In the genomic region with DNA sequence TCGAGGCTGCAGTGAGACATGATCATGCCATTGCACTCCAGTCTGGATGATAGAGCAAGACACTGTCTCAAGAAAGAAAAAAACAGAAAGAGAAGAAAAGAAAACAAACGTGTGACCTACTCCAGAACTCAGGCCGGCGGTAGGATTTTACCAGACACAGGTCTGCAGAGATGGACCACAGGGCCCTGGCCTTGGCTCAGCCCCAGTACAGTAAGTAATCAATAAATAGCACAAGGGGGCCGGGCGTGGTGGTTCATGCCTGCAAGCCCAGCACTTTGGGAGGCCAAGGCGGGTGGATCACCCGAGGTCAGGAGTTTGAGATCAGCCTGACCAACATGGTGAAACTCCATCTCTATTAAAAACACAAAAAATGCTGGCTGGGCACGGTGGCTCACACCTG, we compare ENCODE assay signal across 32 cellular contexts.
"Had no signal": no experiment of that assay in that cellular context is flagged by ENCODE, and none has a peak within 500 bp of the region (broad histone marks: within the 10 kb centered on the region; RNA-seq: fewer than 3 reads in every experiment).

No MANE protein-coding gene starts in this region.

- H3K4me3 ChIP-seq: adrenal gland, body of pancreas, esophagus muscularis mucosa, gastrocnemius medialis, heart right ventricle had no signal

- ATAC-seq: activated CD4-positive, CD25-positive, alpha-beta regulatory T cell treated with anti-CD3 and anti-CD28 coated beads, Interleukin-2, amount 50 U/mL, for 24 hours; activated CD8-positive, alpha-beta T cell treated with anti-CD3 and anti-CD28 coated beads for 36 hours; activated naive CD8-positive, alpha-beta T cell treated with anti-CD3 and anti-CD28 coated beads, Interleukin-2, amount 50 U/mL, for 24 hours; activated T-cell treated with anti-CD3 and anti-CD28 coated beads, Interleukin-2, amount 50 U/mL, for 4 hours; activated T-helper 17 cell treated with anti-CD3 and anti-CD28 coated beads, Interleukin-2, amount 50 U/mL, for 72 hours; body of pancreas; effector memory CD8-positive, alpha-beta T cell; foreskin keratinocyte; gastrocnemius medialis; heart right ventricle had no signal

- H3K27ac Mint-ChIP-seq: activated B cell treated with CpG ODN at 0.5 μM for 24 hours; activated CD8-positive, alpha-beta T cell treated with anti-CD3 and anti-CD28 coated beads for 36 hours; activated naive CD4-positive, alpha-beta T cell treated with anti-CD3 and anti-CD28 coated beads, Interleukin-2, amount 50 U/mL, for 24 hours; activated naive CD8-positive, alpha-beta T cell treated with anti-CD3 and anti-CD28 coated beads for 36 hours; activated naive CD8-positive, alpha-beta T cell treated with anti-CD3 and anti-CD28 coated beads, Interleukin-2, amount 50 U/mL, for 24 hours; activated T-helper 17 cell treated with anti-CD3 and anti-CD28 coated beads, Interleukin-2, amount 50 U/mL, for 72 hours; effector memory CD8-positive, alpha-beta T cell had no signal

- H3K27ac ChIP-seq: adrenal gland, esophagus muscularis mucosa, foreskin keratinocyte, gastrocnemius medialis, VCaP had no signal

- FAIRE-seq: colon, TTC549 had no signal

- H3K27me3 ChIP-seq: adrenal gland, body of pancreas, esophagus muscularis mucosa, foreskin keratinocyte, gastrocnemius medialis had no signal

- H3K4me1 ChIP-seq: foreskin keratinocyte had no signal

- H3K9me3 Mint-ChIP-seq: activated B cell treated with CpG ODN at 0.5 μM for 24 hours; activated CD8-positive, alpha-beta T cell treated with anti-CD3 and anti-CD28 coated beads for 36 hours; activated naive CD4-positive, alpha-beta T cell treated with anti-CD3 and anti-CD28 coated beads, Interleukin-2, amount 50 U/mL, for 24 hours; activated naive CD8-positive, alpha-beta T cell treated with anti-CD3 and anti-CD28 coated beads for 36 hours; activated naive CD8-positive, alpha-beta T cell treated with anti-CD3 and anti-CD28 coated beads, Interleukin-2, amount 50 U/mL, for 24 hours; activated T-cell treated with anti-CD3 and anti-CD28 coated beads, Interleukin-2, amount 50 U/mL, for 4 hours; activated T-helper 17 cell treated with anti-CD3 and anti-CD28 coated beads, Interleukin-2, amount 50 U/mL, for 72 hours; effector memory CD8-positive, alpha-beta T cell had no signal

- DNase-seq: activated B cell treated with CpG ODN at 0.5 μM for 24 hours; activated CD4-positive, alpha-beta T cell treated with anti-CD3 and anti-CD28 coated beads for 48 hours; activated CD4-positive, alpha-beta T cell treated with anti-CD3 and anti-CD28 coated beads, Interleukin-2, amount 50 U/mL, for 1 hour; activated CD4-positive, alpha-beta T cell treated with anti-CD3 and anti-CD28 coated beads, Interleukin-2, amount 50 U/mL, for 48 hours; activated CD8-positive, alpha-beta memory T cell treated with anti-CD3 and anti-CD28 coated beads for 24 hours; activated CD8-positive, alpha-beta T cell treated with anti-CD3 and anti-CD28 coated beads for 36 hours; activated effector memory CD4-positive, alpha-beta T cell treated with Interleukin-2 at 50 U/mL for 16 hours; activated gamma-delta T cell treated with Interleukin-2 at 50 U/mL for 16 hours; activated naive CD4-positive, alpha-beta T cell treated with Interleukin-2 at 50 U/mL for 16 hours; activated naive CD8-positive, alpha-beta T cell treated with anti-CD3 and anti-CD28 coated beads for 36 hours; activated naive CD8-positive, alpha-beta T cell treated with anti-CD3 and anti-CD28 coated beads, Interleukin-2, amount 50 U/mL, for 24 hours; activated T-cell treated with anti-CD3 and anti-CD28 coated beads, Interleukin-2, amount 50 U/mL, for 4 hours; amygdala; aorta; body of pancreas; caudate nucleus; cortex of kidney; dermis blood vessel endothelial cell; effector CD4-positive, alpha-beta T cell; effector memory CD8-positive, alpha-beta T cell; foreskin keratinocyte; gastrocnemius medialis; heart right ventricle; T-helper 2 cell had no signal

- H3K36me3 ChIP-seq: adrenal gland, esophagus muscularis mucosa, gastrocnemius medialis, heart right ventricle had no signal

- H3K4me1 Mint-ChIP-seq: activated T-helper 17 cell treated with anti-CD3 and anti-CD28 coated beads, Interleukin-2, amount 50 U/mL, for 72 hours had no signal

- H3K27me3 Mint-ChIP-seq: activated CD8-positive, alpha-beta T cell treated with anti-CD3 and anti-CD28 coated beads for 36 hours; activated naive CD4-positive, alpha-beta T cell treated with anti-CD3 and anti-CD28 coated beads, Interleukin-2, amount 50 U/mL, for 24 hours; activated T-helper 17 cell treated with anti-CD3 and anti-CD28 coated beads, Interleukin-2, amount 50 U/mL, for 72 hours; effector memory CD8-positive, alpha-beta T cell had no signal

- H3K9me3 ChIP-seq: adrenal gland, body of pancreas, esophagus muscularis mucosa, gastrocnemius medialis, heart right ventricle had no signal

- H3K4me3 Mint-ChIP-seq: activated B cell treated with CpG ODN at 0.5 μM for 24 hours; activated CD8-positive, alpha-beta T cell treated with anti-CD3 and anti-CD28 coated beads for 36 hours; activated naive CD4-positive, alpha-beta T cell treated with anti-CD3 and anti-CD28 coated beads, Interleukin-2, amount 50 U/mL, for 24 hours; activated naive CD8-positive, alpha-beta T cell treated with anti-CD3 and anti-CD28 coated beads for 36 hours; activated naive CD8-positive, alpha-beta T cell treated with anti-CD3 and anti-CD28 coated beads, Interleukin-2, amount 50 U/mL, for 24 hours; activated T-cell treated with anti-CD3 and anti-CD28 coated beads, Interleukin-2, amount 50 U/mL, for 4 hours; activated T-helper 17 cell treated with anti-CD3 and anti-CD28 coated beads, Interleukin-2, amount 50 U/mL, for 72 hours; effector memory CD8-positive, alpha-beta T cell had no signal
